Comparison of ENCODE assay signal across 8 cellular contexts in genomic region chr11:64723117-64723906, GRCh38. TPM values are rescaled to one million over a fixed set of nuclear protein-coding genes. Genes with fewer than 3 reads are reported as not detected.
DNase-seq lines count a peak whose midpoint lies in the region; ATAC-seq lines count a peak whose summit lies in the region.

Gene NRXN2, minus strand, starts transcription at chr11:64723197. Its CDS starts 9,498 bp downstream, at chr11:64713699.

- peaks cover 36% of the 10 kb centered on the region for H3K27me3 Mint-ChIP-seq in activated CD4-positive, alpha-beta memory T cell treated with anti-CD3 and anti-CD28 coated beads, Interleukin-2, amount 10 ng/mL, durations not matched to agents 7 days and 5 days

- DNase-seq in AG08395 (ENCODE audit: low spot score) = peak; percentile 97
- peak; percentile 83 to 97 for DNase-seq in NCI-H526 (lab: John Stamatoyannopoulos, UW)
- peak; percentile 90 for DNase-seq in activated CD4-positive, alpha-beta memory T cell treated with anti-CD3 and anti-CD28 coated beads, Interleukin-2, amount 10 ng/mL, durations not matched to agents 7 days and 5 days
- peak; percentile 93 for DNase-seq in ecto neural progenitor cell (ENCODE audit: low spot score)
- peak; percentile 77 to 85 for DNase-seq in lung microvascular endothelial cell (ENCODE audit: low read depth in 2 of 2)
- peak; percentile 68 to 86 (median 80) for DNase-seq in stimulated activated CD4-positive, alpha-beta T cell treated with anti-CD3 and anti-CD28 coated beads, TNF-alpha, amount 100 ng/mL, for 48 hours (ENCODE audit: low read depth in 3 of 3)

- H3K27ac Mint-ChIP-seq in activated CD4-positive, alpha-beta memory T cell treated with anti-CD3 and anti-CD28 coated beads, Interleukin-2, amount 10 ng/mL, durations not matched to agents 7 days and 5 days = no peak within 1 kb of the TSS

- CTCF ChIA-PET in activated CD4-positive, alpha-beta memory T cell treated with anti-CD3 and anti-CD28 coated beads, Interleukin-2, amount 10 ng/mL, durations not matched to agents 7 days and 5 days (lab: Charles Lee) = no interaction called here

- H3K9me3 Mint-ChIP-seq in activated CD4-positive, alpha-beta memory T cell treated with anti-CD3 and anti-CD28 coated beads, Interleukin-2, amount 10 ng/mL, durations not matched to agents 7 days and 5 days = no peaks in the 10 kb centered on the region

- H3K4me3 Mint-ChIP-seq in activated CD4-positive, alpha-beta memory T cell treated with anti-CD3 and anti-CD28 coated beads, Interleukin-2, amount 10 ng/mL, durations not matched to agents 7 days and 5 days = peak within 1 kb of the TSS; percentile 60

- POLR2A ChIA-PET in activated CD4-positive, alpha-beta memory T cell treated with anti-CD3 and anti-CD28 coated beads, Interleukin-2, amount 10 ng/mL, durations not matched to agents 7 days and 5 days (lab: Charles Lee) = no interaction called here

- H3K36me3 Mint-ChIP-seq in activated CD4-positive, alpha-beta memory T cell treated with anti-CD3 and anti-CD28 coated beads, Interleukin-2, amount 10 ng/mL, durations not matched to agents 7 days and 5 days (ENCODE audit: low read depth) = peaks cover 14% of the 10 kb centered on the region

- peaks cover 10% of the 10 kb centered on the region for H3K4me1 Mint-ChIP-seq in activated CD4-positive, alpha-beta memory T cell treated with anti-CD3 and anti-CD28 coated beads, Interleukin-2, amount 10 ng/mL, durations not matched to agents 7 days and 5 days

- ATAC-seq in GM19025 (IDR thresholded peaks at IDR 0.05; ENCODE audit: low read depth, unreplicated experiment) = peak; percentile 93
- peak; percentile 81 for ATAC-seq in HG03432 (IDR thresholded peaks at IDR 0.05; ENCODE audit: unreplicated experiment)

RNA-seq across cellular contexts. Expression of gene NRXN2, which starts in this region (rescaled TPM):
- under 1 TPM in 1 of 2 experiments, not detected in 1; 0.08 TPM for total RNA-seq in activated CD4-positive, alpha-beta memory T cell treated with anti-CD3 and anti-CD28 coated beads, Interleukin-2, amount 10 ng/mL, durations not matched to agents 7 days and 5 days
- under 0.01 TPM in 1 of 2 replicates, not detected in the other for total RNA-seq in lung microvascular endothelial cell

Comparison
In these comparisons a context has a peak if more than half of its experiments do, and no peak if none do; other contexts are left out.
1. Peak in every context shown above with its lines: DNase-seq and ATAC-seq.
2. Peak in DNase-seq in activated CD4-positive, alpha-beta memory T cell treated with anti-CD3 and anti-CD28 coated beads, Interleukin-2, amount 10 ng/mL, durations not matched to agents 7 days and 5 days; RNA of the gene not detected or under 1 TPM.
3. Peak in DNase-seq in lung microvascular endothelial cell; RNA of the gene not detected or under 1 TPM.